Comparison of ENCODE assay signal across 9 cellular contexts in genomic region chr1:66648896-66649597, GRCh38.
A peak's percentile ranks its signal among the peaks of the same experiment; 100 is the strongest.
DNase-seq lines count a peak whose midpoint lies in the region; ATAC-seq and TF ChIP-seq lines count a peak whose summit lies in the region.
"Had no signal": no experiment of that assay in that cellular context is flagged by ENCODE, and none has a peak within 500 bp of the region (broad histone marks: within the 10 kb centered on the region; RNA-seq: fewer than 3 reads in every experiment).

No MANE protein-coding gene starts in this region.

- H3K27ac Mint-ChIP-seq in chondrocyte (ENCODE audit: unreplicated experiment), result no peak overlapping the region
- no peak overlapping the region for H3K27ac Mint-ChIP-seq in activated naive CD4-positive, alpha-beta T cell treated with anti-CD3 and anti-CD28 coated beads, Interleukin-2, amount 50 U/mL, for 72 hours

- no peak overlapping the region for H3K4me3 Mint-ChIP-seq in chondrocyte (ENCODE audit: unreplicated experiment)

- TF ChIP-seq CTCF in chondrocyte (IDR thresholded peaks at IDR 0.05), result no peak

- ATAC-seq in GM21367 (IDR thresholded peaks at IDR 0.05; ENCODE audit: unreplicated experiment) (peak; percentile 96), HG03139 (IDR thresholded peaks at IDR 0.05; ENCODE audit: unreplicated experiment) (peak; percentile 78)
- ATAC-seq in activated naive CD4-positive, alpha-beta T cell treated with anti-CD3 and anti-CD28 coated beads, Interleukin-2, amount 50 U/mL, for 72 hours, result no peak

- H3K4me1 Mint-ChIP-seq in chondrocyte (ENCODE audit: low read depth), result peaks cover 5% of the 10 kb centered on the region

- H3K9me3 Mint-ChIP-seq in chondrocyte (ENCODE audit: low read depth), result peaks cover 4% of the 10 kb centered on the region
- H3K9me3 Mint-ChIP-seq in activated naive CD4-positive, alpha-beta T cell treated with anti-CD3 and anti-CD28 coated beads, Interleukin-2, amount 50 U/mL, for 72 hours, result no peaks in the 10 kb centered on the region

- peaks cover 13% of the 10 kb centered on the region for H3K36me3 Mint-ChIP-seq in chondrocyte (ENCODE audit: low read depth)
- H3K36me3 Mint-ChIP-seq in activated naive CD4-positive, alpha-beta T cell treated with anti-CD3 and anti-CD28 coated beads, Interleukin-2, amount 50 U/mL, for 72 hours, result no peaks in the 10 kb centered on the region

- H3K27me3 Mint-ChIP-seq in chondrocyte (ENCODE audit: low read depth), result no peaks in the 10 kb centered on the region

- DNase-seq in GF-D8 (lab: John Stamatoyannopoulos, UW) (peak; percentile 7), SIG-M5 treated with dmso at 0.1 percent for 504 hours (lab: John Stamatoyannopoulos, UW; ENCODE audit: unreplicated experiment) (peak; percentile 62), T-helper 1 cell (no peak), chondrocyte (ENCODE audit: low spot score) (no peak), NCI-H526 (lab: John Stamatoyannopoulos, UW) (no peak)
- no peak for DNase-seq in activated naive CD4-positive, alpha-beta T cell treated with anti-CD3 and anti-CD28 coated beads, Interleukin-2, amount 50 U/mL, for 72 hours (ENCODE audit: low spot score in 2 of 2)
- DNase-seq: NCI-H2171 treated with DMSO at 0.1 percent for 48 hours had no signal

Comparison
In these comparisons a context has a peak if more than half of its experiments do, and no peak if none do; other contexts are left out.
1. DNase-seq: peak in GF-D8 (single experiment) and SIG-M5 treated with dmso at 0.1 percent for 504 hours (single experiment); none in T-helper 1 cell (0 of 5), chondrocyte (single experiment), activated naive CD4-positive, alpha-beta T cell treated with anti-CD3 and anti-CD28 coated beads, Interleukin-2, amount 50 U/mL, for 72 hours (0 of 2) and NCI-H526 (0 of 2).
2. ATAC-seq: peak in GM21367 (single experiment) and HG03139 (single experiment); none in activated naive CD4-positive, alpha-beta T cell treated with anti-CD3 and anti-CD28 coated beads, Interleukin-2, amount 50 U/mL, for 72 hours (0 of 2).